In the genomic region with DNA sequence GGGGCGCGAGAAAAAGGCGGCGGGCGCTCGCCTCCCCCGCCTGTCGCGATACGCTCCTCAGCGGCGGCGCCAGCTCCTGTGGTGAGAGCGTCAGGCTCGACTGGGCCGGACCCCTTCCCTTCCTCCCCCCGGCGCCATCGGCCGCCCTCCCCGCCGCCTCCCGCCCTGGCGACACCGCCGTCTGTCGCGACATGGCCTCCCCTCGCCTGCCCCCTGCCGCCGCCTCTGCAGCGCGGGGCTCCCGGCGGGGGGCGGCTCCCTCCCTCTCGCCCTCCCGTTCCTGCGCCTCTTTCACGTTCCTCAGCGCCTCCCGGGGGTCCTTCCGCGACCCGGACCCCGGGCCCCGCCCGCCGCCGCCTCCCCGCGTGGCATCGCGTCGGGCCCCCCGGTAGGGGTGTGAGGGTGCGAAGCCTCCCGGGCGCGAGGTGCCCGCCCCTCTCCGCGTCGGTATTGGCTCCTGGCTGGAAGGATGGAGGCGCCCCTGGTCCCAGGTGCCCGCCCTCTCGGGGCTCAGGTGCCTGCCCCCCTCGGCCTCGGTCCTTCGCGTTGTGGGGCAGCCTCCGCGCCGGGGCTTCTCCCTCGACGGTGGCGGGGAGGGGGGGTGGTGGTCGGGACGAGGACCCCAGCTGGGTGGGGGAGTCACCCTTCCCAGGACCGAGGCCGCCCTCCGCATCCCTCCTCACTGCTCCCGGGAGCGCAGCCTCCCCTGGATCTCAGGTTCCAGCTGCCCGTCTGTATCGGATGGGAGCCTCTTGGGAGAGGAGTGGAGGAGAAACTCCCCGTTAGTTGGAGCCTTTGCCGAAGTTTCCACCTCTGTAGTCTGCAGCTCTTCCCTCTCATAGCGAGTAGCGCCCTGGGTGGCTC, we compare ENCODE assay signal across 1 cellular context.
A peak's percentile ranks its signal among the peaks of the same experiment; 100 is the strongest.
TF ChIP-seq lines count a peak whose summit lies in the region.

No MANE protein-coding gene starts in this region.

TF ChIP-seq in K562, 482 proteins besides CTCF, POLR2A, EP300 and RAD21 (continued from another document and continues in another):
- TF ChIP-seq ZNF609 (CRISPR knock-in tag; IDR thresholded peaks at IDR 0.05; ENCODE audit: borderline replicate concordance): no peak
- TF ChIP-seq STAT5A (IDR thresholded peaks at IDR 0.05; ENCODE audit: borderline replicate concordance, low read length): no peak
- peak in 1 of 2 experiments; percentile 88; a peak in 1 of 4 replicates for TF ChIP-seq KDM4B (IDR thresholded peaks at IDR 0.05; ENCODE audit: borderline replicate concordance in 2 of 2, low read depth in 1 of 2)
- TF ChIP-seq, protein P1, sequence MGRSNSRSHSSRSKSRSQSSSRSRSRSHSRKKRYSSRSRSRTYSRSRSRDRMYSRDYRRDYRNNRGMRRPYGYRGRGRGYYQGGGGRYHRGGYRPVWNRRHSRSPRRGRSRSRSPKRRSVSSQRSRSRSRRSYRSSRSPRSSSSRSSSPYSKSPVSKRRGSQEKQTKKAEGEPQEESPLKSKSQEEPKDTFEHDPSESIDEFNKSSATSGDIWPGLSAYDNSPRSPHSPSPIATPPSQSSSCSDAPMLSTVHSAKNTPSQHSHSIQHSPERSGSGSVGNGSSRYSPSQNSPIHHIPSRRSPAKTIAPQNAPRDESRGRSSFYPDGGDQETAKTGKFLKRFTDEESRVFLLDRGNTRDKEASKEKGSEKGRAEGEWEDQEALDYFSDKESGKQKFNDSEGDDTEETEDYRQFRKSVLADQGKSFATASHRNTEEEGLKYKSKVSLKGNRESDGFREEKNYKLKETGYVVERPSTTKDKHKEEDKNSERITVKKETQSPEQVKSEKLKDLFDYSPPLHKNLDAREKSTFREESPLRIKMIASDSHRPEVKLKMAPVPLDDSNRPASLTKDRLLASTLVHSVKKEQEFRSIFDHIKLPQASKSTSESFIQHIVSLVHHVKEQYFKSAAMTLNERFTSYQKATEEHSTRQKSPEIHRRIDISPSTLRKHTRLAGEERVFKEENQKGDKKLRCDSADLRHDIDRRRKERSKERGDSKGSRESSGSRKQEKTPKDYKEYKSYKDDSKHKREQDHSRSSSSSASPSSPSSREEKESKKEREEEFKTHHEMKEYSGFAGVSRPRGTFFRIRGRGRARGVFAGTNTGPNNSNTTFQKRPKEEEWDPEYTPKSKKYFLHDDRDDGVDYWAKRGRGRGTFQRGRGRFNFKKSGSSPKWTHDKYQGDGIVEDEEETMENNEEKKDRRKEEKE (IDR thresholded peaks at IDR 0.05; ENCODE audit: borderline replicate concordance in 1 of 2, control insufficient read depth in 1 of 2, low read depth in 2 of 2, low read length in 1 of 2): no peak
- TF ChIP-seq ZFX (CRISPR knock-in tag; IDR thresholded peaks at IDR 0.05): peak; percentile 56
- TF ChIP-seq GTF2E2 (tag; IDR thresholded peaks at IDR 0.05): no peak
- TF ChIP-seq RFX5 (IDR thresholded peaks at IDR 0.05; ENCODE audit: low read depth, low read length): no peak
- TF ChIP-seq NR3C1 (CRISPR knock-in tag; IDR thresholded peaks at IDR 0.05): 0 out of 2 replicates have a peak, but pooled peaks have one; percentile 41
- TF ChIP-seq ZKSCAN8 (CRISPR knock-in tag; IDR thresholded peaks at IDR 0.05): no peak
- no peak for TF ChIP-seq PURB (CRISPR knock-in tag; IDR thresholded peaks at IDR 0.05; ENCODE audit: low read depth)
- no peak for TF ChIP-seq ZC3H4 (CRISPR knock-in tag; IDR thresholded peaks at IDR 0.05; ENCODE audit: borderline replicate concordance)
- no peak for TF ChIP-seq ZNF384 (IDR thresholded peaks at IDR 0.05; ENCODE audit: low read depth, low read length)
- TF ChIP-seq EWSR1 (IDR thresholded peaks at IDR 0.05; ENCODE audit: borderline replicate concordance, low read depth, partially characterized antibody): no peak
- no peak for TF ChIP-seq ZNF408 (CRISPR knock-in tag; IDR thresholded peaks at IDR 0.05; ENCODE audit: low read depth)
- no peak for TF ChIP-seq THAP12 (CRISPR knock-in tag; IDR thresholded peaks at IDR 0.05)
- no peak for TF ChIP-seq SP2 (IDR thresholded peaks at IDR 0.05; ENCODE audit: extremely low read depth, low read depth, low read length, poor library complexity, severe bottlenecking)
- TF ChIP-seq FOXP4 (CRISPR knock-in tag; IDR thresholded peaks at IDR 0.05; ENCODE audit: borderline replicate concordance): no peak
- TF ChIP-seq U2AF2 (optimal IDR thresholded peaks at IDR 0.05; ENCODE audit: low read depth, low read length): no peak
- no peak for TF ChIP-seq MEIS2 (IDR thresholded peaks at IDR 0.05; ENCODE audit: partially characterized antibody)
- TF ChIP-seq ZNF449 (CRISPR knock-in tag; IDR thresholded peaks at IDR 0.05): no peak
- TF ChIP-seq, protein P2, sequence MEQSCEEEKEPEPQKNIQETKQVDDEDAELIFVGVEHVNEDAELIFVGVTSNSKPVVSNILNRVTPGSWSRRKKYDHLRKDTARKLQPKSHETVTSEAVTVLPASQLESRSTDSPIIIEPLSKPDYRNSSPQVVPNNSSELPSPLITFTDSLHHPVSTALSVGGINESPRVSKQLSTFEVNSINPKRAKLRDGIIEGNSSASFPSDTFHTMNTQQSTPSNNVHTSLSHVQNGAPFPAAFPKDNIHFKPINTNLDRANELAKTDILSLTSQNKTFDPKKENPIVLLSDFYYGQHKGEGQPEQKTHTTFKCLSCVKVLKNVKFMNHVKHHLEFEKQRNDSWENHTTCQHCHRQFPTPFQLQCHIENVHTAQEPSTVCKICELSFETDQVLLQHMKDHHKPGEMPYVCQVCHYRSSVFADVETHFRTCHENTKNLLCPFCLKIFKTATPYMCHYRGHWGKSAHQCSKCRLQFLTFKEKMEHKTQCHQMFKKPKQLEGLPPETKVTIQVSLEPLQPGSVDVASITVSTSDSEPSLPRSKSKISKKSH (CRISPR knock-in tag; IDR thresholded peaks at IDR 0.05): no peak
- peak; percentile 59 for TF ChIP-seq GABPB1 (CRISPR knock-in tag; IDR thresholded peaks at IDR 0.05)
- TF ChIP-seq BDP1 (IDR thresholded peaks at IDR 0.05; ENCODE audit: insufficient read depth, insufficient read length): no peak
- no peak for TF ChIP-seq DMBX1 (CRISPR knock-in tag; IDR thresholded peaks at IDR 0.05; ENCODE audit: borderline replicate concordance)
- no peak for TF ChIP-seq YBX1 (IDR thresholded peaks at IDR 0.05)
- no peak for TF ChIP-seq ETS2 (tag; IDR thresholded peaks at IDR 0.05; ENCODE audit: borderline replicate concordance, poor library complexity, severe bottlenecking)
- TF ChIP-seq ZNF780A (CRISPR knock-in tag; IDR thresholded peaks at IDR 0.05): no peak
- TF ChIP-seq NBN (IDR thresholded peaks at IDR 0.05; ENCODE audit: low read depth): no peak
- no peak for TF ChIP-seq EHMT2 (IDR thresholded peaks at IDR 0.05)
- no peak for TF ChIP-seq GTF2A2 (tag; IDR thresholded peaks at IDR 0.05)
- no peak for TF ChIP-seq PRMT5 (CRISPR knock-in tag; IDR thresholded peaks at IDR 0.05)
- peak in 1 of 2 experiments; percentile 8; a peak in 1 of 4 replicates for TF ChIP-seq SIN3A (IDR thresholded peaks at IDR 0.05; ENCODE audit: borderline replicate concordance in 2 of 2, control insufficient read depth in 1 of 2, low read depth in 2 of 2, low read length in 2 of 2)
- no peak for TF ChIP-seq ZC3H8 (IDR thresholded peaks at IDR 0.05)
- peak; percentile 54 to 83 for TF ChIP-seq E2F6 (IDR thresholded peaks at IDR 0.05; ENCODE audit: borderline replicate concordance in 1 of 2, extremely low read depth in 1 of 2, insufficient read depth in 1 of 2, insufficient read length in 1 of 2, low read depth in 1 of 2, low read length in 1 of 2, poor library complexity in 1 of 2, severe bottlenecking in 1 of 2)
- no peak for TF ChIP-seq POLR2B (IDR thresholded peaks at IDR 0.05; ENCODE audit: low read depth, partially characterized antibody)
- no peak for TF ChIP-seq GATA2 (CRISPR knock-in tag; IDR thresholded peaks at IDR 0.05)
- TF ChIP-seq KLF16 (IDR thresholded peaks at IDR 0.05): no peak
- no peak for TF ChIP-seq ETV6 (IDR thresholded peaks at IDR 0.05; ENCODE audit: borderline replicate concordance in 1 of 2, low read depth in 2 of 2, low read length in 1 of 2)
- TF ChIP-seq ETV6 (CRISPR knock-in tag; IDR thresholded peaks at IDR 0.05; ENCODE audit: borderline replicate concordance): no peak
- no peak for TF ChIP-seq GTF2F1 (IDR thresholded peaks at IDR 0.05; ENCODE audit: low read depth, low read length)
- no peak for TF ChIP-seq TAF9B (IDR thresholded peaks at IDR 0.05; ENCODE audit: partially characterized antibody)
- TF ChIP-seq SMARCE1 (IDR thresholded peaks at IDR 0.05): no peak
- peak; percentile 62 for TF ChIP-seq RBFOX2 (IDR thresholded peaks at IDR 0.05; ENCODE audit: low read depth, low read length)
- no peak for TF ChIP-seq WHSC1 (IDR thresholded peaks at IDR 0.05; ENCODE audit: low read length)
- TF ChIP-seq ASH1L (IDR thresholded peaks at IDR 0.05; ENCODE audit: borderline replicate concordance, low read depth, partially characterized antibody): no peak
